In genomic region chr4:127698789-127699200, GRCh38 we compare ENCODE assay signal across 8 cellular contexts. TPM values are rescaled to one million over a fixed set of nuclear protein-coding genes. Genes with fewer than 3 reads are reported as not detected.
A peak's percentile ranks its signal among the peaks of the same experiment; 100 is the strongest.
DNase-seq lines count a peak whose midpoint lies in the region; ATAC-seq and TF ChIP-seq lines count a peak whose summit lies in the region.

No MANE protein-coding gene starts in this region.

- H4K5ac ChIP-seq in mesendoderm (ENCODE audit: low read length), result no peak overlapping the region

- H3K36me3 ChIP-seq in PC-9 (ENCODE audit: low read depth), result 0 out of 2 replicates have a peak, but pooled peaks cover 5% of the 10 kb centered on the region
- no peaks in the 10 kb centered on the region for H3K36me3 ChIP-seq in lung (ENCODE audit: control insufficient read depth in 2 of 2, insufficient read depth in 2 of 2, low read length in 2 of 2)
- H3K36me3 ChIP-seq in mesendoderm (ENCODE audit: control insufficient read depth, insufficient read depth, low read length), result no peaks in the 10 kb centered on the region

- H3K4me2 ChIP-seq in PC-9, result peak overlapping the region; percentile 57
- no peak overlapping the region for H3K4me2 ChIP-seq in mesendoderm (ENCODE audit: low read length)

- H3K27me3 ChIP-seq in PC-9 (ENCODE audit: insufficient read depth, low read depth) (no peaks in the 10 kb centered on the region), lung (ENCODE audit: control insufficient read depth, insufficient read depth) (no peaks in the 10 kb centered on the region), mesendoderm (ENCODE audit: insufficient read depth, low read length, poor library complexity) (no peaks in the 10 kb centered on the region)

- H3K56ac ChIP-seq in mesendoderm (ENCODE audit: low read length), result no peak overlapping the region

- POLR2A ChIA-PET in PC-9 (lab: Charles Lee; ENCODE audit: unreplicated experiment), result no interaction called here

- H3K79me1 ChIP-seq in mesendoderm (ENCODE audit: low read length), result no peaks in the 10 kb centered on the region

- H3K23ac ChIP-seq in mesendoderm (ENCODE audit: low read length), result no peak overlapping the region

- no peak overlapping the region for H3K4ac ChIP-seq in mesendoderm (ENCODE audit: low read depth, low read length)

- ATAC-seq in GM18870 (IDR thresholded peaks at IDR 0.05; ENCODE audit: unreplicated experiment) (peak; percentile 100), HG02884 (IDR thresholded peaks at IDR 0.05; ENCODE audit: unreplicated experiment) (peak; percentile 100), lung (ENCODE audit: insufficient read depth, low FRiP score) (peak; percentile 41)

- H3K9me3 ChIP-seq in PC-9 (ENCODE audit: insufficient read depth, low read depth) (peaks cover 11% of the 10 kb centered on the region; the same call in 1 of the 2 replicates), lung (ENCODE audit: control insufficient read depth in 2 of 2, insufficient read depth in 1 of 2, low read length in 1 of 2) (peaks cover 0 to 4% of the 10 kb centered on the region in 2 donors)

- no peak overlapping the region for H3K18ac ChIP-seq in mesendoderm (ENCODE audit: low read length)

- no peak overlapping the region for H2BK15ac ChIP-seq in mesendoderm (replicated peaks; ENCODE audit: low read depth)

- no peak overlapping the region for H3K9ac ChIP-seq in mesendoderm (ENCODE audit: low read length)

- H3K27ac ChIP-seq in PC-9, result peak overlapping the region; percentile 76
- no peak overlapping the region for H3K27ac ChIP-seq in lung (ENCODE audit: low read depth in 1 of 2, low read length in 1 of 2)
- H3K27ac ChIP-seq in substantia nigra (ENCODE audit: low read depth, low read length, poor library complexity, severe bottlenecking), result no peak overlapping the region
- no peak overlapping the region for H3K27ac ChIP-seq in mesendoderm (ENCODE audit: low read depth, low read length)

- H3K9me2 ChIP-seq in PC-9 (ENCODE audit: insufficient read depth), result 0 out of 2 replicates have a peak, but pooled peaks cover 9% of the 10 kb centered on the region

- CTCF ChIA-PET in PC-9 (lab: Charles Lee), result no interaction called here

- intact Hi-C loops in PC-9 (cut with micrococcal nuclease; ENCODE audit: unreplicated experiment), result no loop called here

- TF ChIP-seq CTCF in PC-9 (conservative IDR thresholded peaks at IDR 0.05) (no peak), lung (IDR thresholded peaks at IDR 0.05; ENCODE audit: control extremely low read depth, extremely low read depth) (no peak)

- H2AK5ac ChIP-seq in mesendoderm (ENCODE audit: low read length), result no peak overlapping the region

- no peak overlapping the region for H4K8ac ChIP-seq in mesendoderm (ENCODE audit: low read depth, low read length)

- no peak overlapping the region for H2BK5ac ChIP-seq in mesendoderm (ENCODE audit: low read length)

- 52 to 76% methylated on average over 4 of the region's 4 CpGs for WGBS in lung, 2 donors
- no CpG with 5 or more reads among the region's 4 CpGs for WGBS in mesendoderm (ENCODE audit: extremely low coverage, insufficient coverage, low lambda C conversion rate)

- H3K79me2 ChIP-seq in PC-9 (ENCODE audit: low read depth) (no peaks in the 10 kb centered on the region), mesendoderm (ENCODE audit: control insufficient read depth, insufficient read depth, low read length) (no peaks in the 10 kb centered on the region)

- no TSS peak for BruUV-seq in PC-9 (replicated peaks; lab: Mats Ljungman, UMichigan)

- DNase-seq in PC-9 (peak; percentile 41 to 99), lung (ENCODE audit: low spot score) (no peak), COR-L47 (lab: John Stamatoyannopoulos, UW) (no peak), substantia nigra (lab: John Stamatoyannopoulos, UW) (no peak), mesendoderm (no peak), 8988T (no peak)

- peaks cover 8% of the 10 kb centered on the region for H3F3A ChIP-seq in PC-9 (ENCODE audit: insufficient read depth, low read depth)

- H3K4me1 ChIP-seq in PC-9 (replicated peaks; ENCODE audit: insufficient read depth) (peaks cover 16% of the 10 kb centered on the region), lung (ENCODE audit: control insufficient read depth in 2 of 2, insufficient read depth in 2 of 2, low read length in 2 of 2) (no peaks in the 10 kb centered on the region), mesendoderm (ENCODE audit: control insufficient read depth, low read depth, low read length) (no peaks in the 10 kb centered on the region)

- H2BK120ac ChIP-seq in mesendoderm (ENCODE audit: low read depth, low read length), result no peak overlapping the region

- H2AFZ ChIP-seq in PC-9, result no peak overlapping the region

- no peaks in the 10 kb centered on the region for H4K20me1 ChIP-seq in PC-9 (ENCODE audit: insufficient read depth)

- H3K4me3 ChIP-seq in PC-9, result peak overlapping the region; percentile 1; the same call in 1 of the 2 replicates
- no peak overlapping the region for H3K4me3 ChIP-seq in lung
- H3K4me3 ChIP-seq in mesendoderm (ENCODE audit: low read length), result no peak overlapping the region

RNA-seq across cellular contexts. Expression of gene SLC25A31, which starts 31.4 kb away (rescaled TPM):
- total RNA-seq in PC-9 (2021), result not detected in 2 replicates
- not detected for total RNA-seq in lung
- under 1 TPM in 1 of 2 donors, not detected in 1; 0.06 TPM for polyA plus RNA-seq in lung
- not detected for polyA plus RNA-seq in mesendoderm (2013, experiment 1 of 2)
- polyA plus RNA-seq in mesendoderm (2013, experiment 2 of 2), result not detected

Comparison
In these comparisons a context has a peak if more than half of its experiments do, and no peak if none do; other contexts are left out.
1. ATAC-seq: peak in every context shown above with its lines; median percentile 100 in GM18870; 100 in HG02884; 41 in lung.
2. DNase-seq: peak in PC-9 (2 of 2); none in lung (single experiment), COR-L47 (single experiment), substantia nigra (0 of 49), mesendoderm (single experiment) and 8988T (single experiment).